Comparison of ENCODE assay signal across 1 cellular context in the genomic region with DNA sequence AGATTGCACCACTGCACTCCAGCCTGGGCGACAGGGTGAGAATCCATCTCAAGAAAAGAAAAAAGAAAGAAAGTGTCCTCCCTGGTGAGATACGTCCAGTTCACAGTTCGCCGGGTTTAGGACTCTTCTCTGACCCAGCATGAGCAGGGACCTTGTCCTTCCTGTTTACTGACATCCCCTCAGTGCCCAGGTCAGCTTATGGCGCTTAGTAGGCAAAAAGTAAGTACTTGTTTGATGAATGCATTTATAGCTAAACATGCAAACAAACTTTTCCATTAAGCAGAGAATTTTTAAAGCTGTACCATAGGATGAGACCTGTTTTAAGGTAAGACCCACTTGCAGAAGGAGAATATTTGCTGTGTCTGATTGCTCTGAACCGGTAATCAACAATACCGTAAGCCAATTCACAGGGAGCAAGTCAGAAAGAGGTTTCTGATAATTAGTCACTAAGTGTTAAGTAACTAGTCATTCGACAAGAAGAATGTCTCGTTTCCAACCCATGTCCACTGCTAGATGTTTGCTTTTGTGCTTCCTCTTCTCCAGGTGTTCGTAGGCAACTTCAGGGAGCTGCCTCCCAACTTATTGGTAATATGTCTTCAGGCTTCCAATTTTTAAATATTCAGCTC.
A peak's percentile ranks its signal among the peaks of the same experiment; 100 is the strongest.
TF ChIP-seq lines count a peak whose summit lies in the region.

No MANE protein-coding gene starts in this region.

TF ChIP-seq in HepG2, 621 proteins besides CTCF, POLR2A, EP300 and RAD21:
- TF ChIP-seq SP4 (CRISPR knock-in tag; IDR thresholded peaks at IDR 0.05) (peak; percentile 30; the same call in 1 of the 2 replicates), ZNF562 (CRISPR knock-in tag; IDR thresholded peaks at IDR 0.05; ENCODE audit: borderline replicate concordance) (no peak), ZNF816 (CRISPR knock-in tag; IDR thresholded peaks at IDR 0.05; ENCODE audit: borderline replicate concordance) (0 out of 2 replicates have a peak, but pooled peaks have one; percentile 17), RARA (CRISPR knock-in tag; IDR thresholded peaks at IDR 0.05) (0 out of 2 replicates have a peak, but pooled peaks have one; percentile 25), ZNF790 (CRISPR knock-in tag; IDR thresholded peaks at IDR 0.05; ENCODE audit: borderline replicate concordance) (no peak), HNF4A (CRISPR knock-in tag; IDR thresholded peaks at IDR 0.05) (peak; percentile 43; the same call in 1 of the 2 replicates), ZNF205 (CRISPR knock-in tag; IDR thresholded peaks at IDR 0.05) (0 out of 2 replicates have a peak, but pooled peaks have one; percentile 26), RXRB (CRISPR knock-in tag; IDR thresholded peaks at IDR 0.05; ENCODE audit: borderline replicate concordance) (0 out of 2 replicates have a peak, but pooled peaks have one; percentile 13), PCBP1 (IDR thresholded peaks at IDR 0.05; ENCODE audit: borderline replicate concordance, low read depth, low read length) (no peak), ZNF878 (CRISPR knock-in tag; IDR thresholded peaks at IDR 0.05) (0 out of 2 replicates have a peak, but pooled peaks have one; percentile 15), FOXO1 (CRISPR knock-in tag; IDR thresholded peaks at IDR 0.05) (peak; percentile 35; the same call in 1 of the 2 replicates), ZNF564 (CRISPR knock-in tag; IDR thresholded peaks at IDR 0.05) (no peak), KAT7 (CRISPR knock-in tag; IDR thresholded peaks at IDR 0.05; ENCODE audit: borderline replicate concordance) (no peak), RXRA (CRISPR knock-in tag; IDR thresholded peaks at IDR 0.05) (peak; percentile 15; the same call in 1 of the 2 replicates), ZKSCAN1 (IDR thresholded peaks at IDR 0.05; ENCODE audit: low read length) (peak; percentile 82), CHD4 (IDR thresholded peaks at IDR 0.05; ENCODE audit: borderline replicate concordance, low read length) (no peak), FOXP1 (IDR thresholded peaks at IDR 0.05) (no peak), FOXP1 (CRISPR knock-in tag; IDR thresholded peaks at IDR 0.05) (0 out of 2 replicates have a peak, but pooled peaks have one; percentile 30), MAFF (IDR thresholded peaks at IDR 0.05; ENCODE audit: low read depth, low read length) (peak; percentile 40), ZNF775 (CRISPR knock-in tag; IDR thresholded peaks at IDR 0.05; ENCODE audit: borderline replicate concordance) (no peak), SALL1 (CRISPR knock-in tag; IDR thresholded peaks at IDR 0.05) (peak; percentile 24; the same call in 1 of the 2 replicates), GATAD2A (CRISPR knock-in tag; IDR thresholded peaks at IDR 0.05) (no peak), ZBTB38 (CRISPR knock-in tag; IDR thresholded peaks at IDR 0.05) (peak; percentile 86), MAFK (conservative IDR thresholded peaks at IDR 0.05 in 1 of 2, IDR thresholded peaks at IDR 0.05 in 1 of 2; ENCODE audit: low read length in 2 of 2) (peak in 1 of 2 experiments; percentile 18; a peak in 1 of 4 replicates), ZNF501 (CRISPR knock-in tag; IDR thresholded peaks at IDR 0.05) (peak; percentile 30; the same call in 1 of the 2 replicates), ZNF570 (CRISPR knock-in tag; IDR thresholded peaks at IDR 0.05; ENCODE audit: borderline replicate concordance) (no peak), NFYC (CRISPR knock-in tag; IDR thresholded peaks at IDR 0.05) (no peak), BORCS8-MEF2B (CRISPR knock-in tag; IDR thresholded peaks at IDR 0.05) (peak; percentile 47; the same call in 1 of the 2 replicates), POGZ (CRISPR knock-in tag; IDR thresholded peaks at IDR 0.05) (peak; percentile 72; the same call in 1 of the 2 replicates), KAT8 (CRISPR knock-in tag; IDR thresholded peaks at IDR 0.05) (0 out of 2 replicates have a peak, but pooled peaks have one; percentile 26), ZNF33B (CRISPR knock-in tag; IDR thresholded peaks at IDR 0.05) (0 out of 2 replicates have a peak, but pooled peaks have one; percentile 34), ZNF296 (CRISPR knock-in tag; conservative IDR thresholded peaks at IDR 0.05) (no peak), MED1 (CRISPR knock-in tag; IDR thresholded peaks at IDR 0.05) (peak; percentile 37; the same call in 1 of the 2 replicates)
- TF ChIP-seq, protein P1, sequence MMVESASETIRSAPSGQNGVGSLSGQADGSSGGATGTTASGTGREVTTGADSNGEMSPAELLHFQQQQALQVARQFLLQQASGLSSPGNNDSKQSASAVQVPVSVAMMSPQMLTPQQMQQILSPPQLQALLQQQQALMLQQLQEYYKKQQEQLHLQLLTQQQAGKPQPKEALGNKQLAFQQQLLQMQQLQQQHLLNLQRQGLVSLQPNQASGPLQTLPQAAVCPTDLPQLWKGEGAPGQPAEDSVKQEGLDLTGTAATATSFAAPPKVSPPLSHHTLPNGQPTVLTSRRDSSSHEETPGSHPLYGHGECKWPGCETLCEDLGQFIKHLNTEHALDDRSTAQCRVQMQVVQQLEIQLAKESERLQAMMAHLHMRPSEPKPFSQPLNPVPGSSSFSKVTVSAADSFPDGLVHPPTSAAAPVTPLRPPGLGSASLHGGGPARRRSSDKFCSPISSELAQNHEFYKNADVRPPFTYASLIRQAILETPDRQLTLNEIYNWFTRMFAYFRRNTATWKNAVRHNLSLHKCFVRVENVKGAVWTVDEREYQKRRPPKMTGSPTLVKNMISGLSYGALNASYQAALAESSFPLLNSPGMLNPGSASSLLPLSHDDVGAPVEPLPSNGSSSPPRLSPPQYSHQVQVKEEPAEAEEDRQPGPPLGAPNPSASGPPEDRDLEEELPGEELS (CRISPR knock-in tag; IDR thresholded peaks at IDR 0.05), result 0 out of 2 replicates have a peak, but pooled peaks have one; percentile 26
- TF ChIP-seq, protein P2, sequence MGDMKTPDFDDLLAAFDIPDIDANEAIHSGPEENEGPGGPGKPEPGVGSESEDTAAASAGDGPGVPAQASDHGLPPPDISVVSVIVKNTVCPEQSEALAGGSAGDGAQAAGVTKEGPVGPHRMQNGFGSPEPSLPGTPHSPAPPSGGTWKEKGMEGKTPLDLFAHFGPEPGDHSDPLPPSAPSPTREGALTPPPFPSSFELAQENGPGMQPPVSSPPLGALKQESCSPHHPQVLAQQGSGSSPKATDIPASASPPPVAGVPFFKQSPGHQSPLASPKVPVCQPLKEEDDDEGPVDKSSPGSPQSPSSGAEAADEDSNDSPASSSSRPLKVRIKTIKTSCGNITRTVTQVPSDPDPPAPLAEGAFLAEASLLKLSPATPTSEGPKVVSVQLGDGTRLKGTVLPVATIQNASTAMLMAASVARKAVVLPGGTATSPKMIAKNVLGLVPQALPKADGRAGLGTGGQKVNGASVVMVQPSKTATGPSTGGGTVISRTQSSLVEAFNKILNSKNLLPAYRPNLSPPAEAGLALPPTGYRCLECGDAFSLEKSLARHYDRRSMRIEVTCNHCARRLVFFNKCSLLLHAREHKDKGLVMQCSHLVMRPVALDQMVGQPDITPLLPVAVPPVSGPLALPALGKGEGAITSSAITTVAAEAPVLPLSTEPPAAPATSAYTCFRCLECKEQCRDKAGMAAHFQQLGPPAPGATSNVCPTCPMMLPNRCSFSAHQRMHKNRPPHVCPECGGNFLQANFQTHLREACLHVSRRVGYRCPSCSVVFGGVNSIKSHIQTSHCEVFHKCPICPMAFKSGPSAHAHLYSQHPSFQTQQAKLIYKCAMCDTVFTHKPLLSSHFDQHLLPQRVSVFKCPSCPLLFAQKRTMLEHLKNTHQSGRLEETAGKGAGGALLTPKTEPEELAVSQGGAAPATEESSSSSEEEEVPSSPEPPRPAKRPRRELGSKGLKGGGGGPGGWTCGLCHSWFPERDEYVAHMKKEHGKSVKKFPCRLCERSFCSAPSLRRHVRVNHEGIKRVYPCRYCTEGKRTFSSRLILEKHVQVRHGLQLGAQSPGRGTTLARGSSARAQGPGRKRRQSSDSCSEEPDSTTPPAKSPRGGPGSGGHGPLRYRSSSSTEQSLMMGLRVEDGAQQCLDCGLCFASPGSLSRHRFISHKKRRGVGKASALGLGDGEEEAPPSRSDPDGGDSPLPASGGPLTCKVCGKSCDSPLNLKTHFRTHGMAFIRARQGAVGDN (CRISPR knock-in tag; IDR thresholded peaks at IDR 0.05), result 0 out of 2 replicates have a peak, but pooled peaks have one; percentile 0
- TF ChIP-seq, protein P3, sequence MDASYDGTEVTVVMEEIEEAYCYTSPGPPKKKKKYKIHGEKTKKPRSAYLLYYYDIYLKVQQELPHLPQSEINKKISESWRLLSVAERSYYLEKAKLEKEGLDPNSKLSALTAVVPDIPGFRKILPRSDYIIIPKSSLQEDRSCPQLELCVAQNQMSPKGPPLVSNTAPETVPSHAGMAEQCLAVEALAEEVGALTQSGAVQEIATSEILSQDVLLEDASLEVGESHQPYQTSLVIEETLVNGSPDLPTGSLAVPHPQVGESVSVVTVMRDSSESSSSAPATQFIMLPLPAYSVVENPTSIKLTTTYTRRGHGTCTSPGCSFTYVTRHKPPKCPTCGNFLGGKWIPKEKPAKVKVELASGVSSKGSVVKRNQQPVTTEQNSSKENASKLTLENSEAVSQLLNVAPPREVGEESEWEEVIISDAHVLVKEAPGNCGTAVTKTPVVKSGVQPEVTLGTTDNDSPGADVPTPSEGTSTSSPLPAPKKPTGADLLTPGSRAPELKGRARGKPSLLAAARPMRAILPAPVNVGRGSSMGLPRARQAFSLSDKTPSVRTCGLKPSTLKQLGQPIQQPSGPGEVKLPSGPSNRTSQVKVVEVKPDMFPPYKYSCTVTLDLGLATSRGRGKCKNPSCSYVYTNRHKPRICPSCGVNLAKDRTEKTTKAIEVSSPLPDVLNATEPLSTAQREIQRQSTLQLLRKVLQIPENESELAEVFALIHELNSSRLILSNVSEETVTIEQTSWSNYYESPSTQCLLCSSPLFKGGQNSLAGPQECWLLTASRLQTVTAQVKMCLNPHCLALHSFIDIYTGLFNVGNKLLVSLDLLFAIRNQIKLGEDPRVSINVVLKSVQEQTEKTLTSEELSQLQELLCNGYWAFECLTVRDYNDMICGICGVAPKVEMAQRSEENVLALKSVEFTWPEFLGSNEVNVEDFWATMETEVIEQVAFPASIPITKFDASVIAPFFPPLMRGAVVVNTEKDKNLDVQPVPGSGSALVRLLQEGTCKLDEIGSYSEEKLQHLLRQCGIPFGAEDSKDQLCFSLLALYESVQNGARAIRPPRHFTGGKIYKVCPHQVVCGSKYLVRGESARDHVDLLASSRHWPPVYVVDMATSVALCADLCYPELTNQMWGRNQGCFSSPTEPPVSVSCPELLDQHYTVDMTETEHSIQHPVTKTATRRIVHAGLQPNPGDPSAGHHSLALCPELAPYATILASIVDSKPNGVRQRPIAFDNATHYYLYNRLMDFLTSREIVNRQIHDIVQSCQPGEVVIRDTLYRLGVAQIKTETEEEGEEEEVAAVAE (CRISPR knock-in tag; IDR thresholded peaks at IDR 0.05; ENCODE audit: borderline replicate concordance), result no peak
TF ChIP-seq in HepG2: peak in this region for 23.
